ENCODE assay signal across 12 cellular contexts in genomic region chr1:183270541-183271141, GRCh38.
DNase-seq lines count a peak whose midpoint lies in the region; ATAC-seq and TF ChIP-seq lines count a peak whose summit lies in the region.
"Had no signal": no experiment of that assay in that cellular context is flagged by ENCODE, and none has a peak within 500 bp of the region (broad histone marks: within the 10 kb centered on the region; RNA-seq: fewer than 3 reads in every experiment).

No MANE protein-coding gene starts in this region.

- H3K27ac ChIP-seq in endodermal cell (ENCODE audit: low read depth, low read length), result no peak overlapping the region

- ATAC-seq in GM18502 (IDR thresholded peaks at IDR 0.05; ENCODE audit: poor library complexity, unreplicated experiment), result no peak
- ATAC-seq: CD8-positive, alpha-beta T cell; HepG2 had no signal

- CTCF ChIA-PET in activated CD4-positive, alpha-beta memory T cell treated with anti-CD3 and anti-CD28 coated beads for 36 hours (lab: Charles Lee), result no interaction called here

- peaks cover 43% of the 10 kb centered on the region for H3K27me3 Mint-ChIP-seq in endodermal cell (ENCODE audit: insufficient read depth)
- H3K27me3 Mint-ChIP-seq in nephron progenitor cell (ENCODE audit: low read depth, poor library complexity), result no peaks in the 10 kb centered on the region
- peaks cover 5% of the 10 kb centered on the region for H3K27me3 Mint-ChIP-seq in activated CD4-positive, alpha-beta memory T cell treated with anti-CD3 and anti-CD28 coated beads for 36 hours

- intact Hi-C loops in activated CD4-positive, alpha-beta memory T cell treated with anti-CD3 and anti-CD28 coated beads for 36 hours (cut with micrococcal nuclease), result no loop called here

- H3K4me1 ChIP-seq in endodermal cell (ENCODE audit: control insufficient read depth, insufficient read depth, low read length), result no peaks in the 10 kb centered on the region

- peak; percentile 81 for DNase-seq in COLO829 (ENCODE audit: low spot score)
- peak; percentile 52 for DNase-seq in NCI-H69 (lab: John Stamatoyannopoulos, UW)
- DNase-seq in endodermal cell, result peak; percentile 30
- no peak for DNase-seq in nephron progenitor cell
- no peak for DNase-seq in NCI-H1436 treated with DMSO at 0.1 percent for 48 hours (lab: John Stamatoyannopoulos, UW)
- no peak for DNase-seq in activated CD4-positive, alpha-beta memory T cell treated with anti-CD3 and anti-CD28 coated beads for 36 hours
- DNase-seq in activated T-cell treated with anti-CD3 and anti-CD28 coated beads, Interleukin-2, amount 50 U/mL, for 1 hour, result no peak
- DNase-seq: CD8-positive, alpha-beta T cell; effector memory CD4-positive, alpha-beta T cell; NCI-H510A had no signal

- POLR2A ChIA-PET in activated CD4-positive, alpha-beta memory T cell treated with anti-CD3 and anti-CD28 coated beads for 36 hours (lab: Charles Lee), result no interaction called here

- no peak overlapping the region for H3K27ac Mint-ChIP-seq in endodermal cell
- H3K27ac Mint-ChIP-seq in nephron progenitor cell, result peak overlapping the region; percentile 63
- H3K27ac Mint-ChIP-seq in activated CD4-positive, alpha-beta memory T cell treated with anti-CD3 and anti-CD28 coated beads for 36 hours, result no peak overlapping the region
- H3K27ac Mint-ChIP-seq: CD8-positive, alpha-beta T cell had no signal

- no peak overlapping the region for H3K4me3 ChIP-seq in endodermal cell (ENCODE audit: low read length)

- H3K4me1 Mint-ChIP-seq in endodermal cell (peaks cover 9% of the 10 kb centered on the region), nephron progenitor cell (peaks cover 64% of the 10 kb centered on the region)
- H3K4me1 Mint-ChIP-seq in activated CD4-positive, alpha-beta memory T cell treated with anti-CD3 and anti-CD28 coated beads for 36 hours (ENCODE audit: low read depth), result no peaks in the 10 kb centered on the region

- TF ChIP-seq CTCF in endodermal cell (conservative IDR thresholded peaks at IDR 0.05) (no peak), nephron progenitor cell (IDR thresholded peaks at IDR 0.05) (no peak)

- H3K4me3 Mint-ChIP-seq in endodermal cell (no peak overlapping the region), nephron progenitor cell (peak overlapping the region; percentile 49)
- H3K4me3 Mint-ChIP-seq in activated CD4-positive, alpha-beta memory T cell treated with anti-CD3 and anti-CD28 coated beads for 36 hours, result no peak overlapping the region
- H3K4me3 Mint-ChIP-seq: CD8-positive, alpha-beta T cell had no signal

- H3K9me3 Mint-ChIP-seq in endodermal cell (no peaks in the 10 kb centered on the region), nephron progenitor cell (no peaks in the 10 kb centered on the region)
- H3K9me3 Mint-ChIP-seq in activated CD4-positive, alpha-beta memory T cell treated with anti-CD3 and anti-CD28 coated beads for 36 hours, result no peaks in the 10 kb centered on the region
- H3K9me3 Mint-ChIP-seq: CD8-positive, alpha-beta T cell had no signal

- H3K9me3 ChIP-seq in endodermal cell (ENCODE audit: control insufficient read depth, low read length), result no peaks in the 10 kb centered on the region

- 92% methylated on average over 3 to 5 of the region's 5 CpGs for WGBS in endodermal cell (ENCODE audit: insufficient coverage in 1 of 2, insufficient read length in 1 of 2), 2 experiments

- H3K36me3 Mint-ChIP-seq in endodermal cell (ENCODE audit: low read depth), result no peaks in the 10 kb centered on the region
- H3K36me3 Mint-ChIP-seq in nephron progenitor cell (ENCODE audit: low read depth), result peaks cover 5% of the 10 kb centered on the region
- H3K36me3 Mint-ChIP-seq in activated CD4-positive, alpha-beta memory T cell treated with anti-CD3 and anti-CD28 coated beads for 36 hours, result no peaks in the 10 kb centered on the region
- H3K36me3 Mint-ChIP-seq: CD8-positive, alpha-beta T cell had no signal

- H3K9ac ChIP-seq in endodermal cell (ENCODE audit: extremely low read depth, low read length, poor library complexity, severe bottlenecking), result no peak overlapping the region

- H3K36me3 ChIP-seq in endodermal cell (ENCODE audit: control insufficient read depth, insufficient read depth, low read length), result no peaks in the 10 kb centered on the region

- peaks cover 60% of the 10 kb centered on the region for H3K27me3 ChIP-seq in endodermal cell (ENCODE audit: control insufficient read depth, insufficient read depth, low read length, poor library complexity, severe bottlenecking)

Comparison
In these comparisons a context has a peak if more than half of its experiments do, and no peak if none do; other contexts are left out.
1. DNase-seq: peak in COLO829 (single experiment), NCI-H69 (single experiment) and endodermal cell (single experiment); none in nephron progenitor cell (single experiment), NCI-H1436 treated with DMSO at 0.1 percent for 48 hours (single experiment), activated CD4-positive, alpha-beta memory T cell treated with anti-CD3 and anti-CD28 coated beads for 36 hours (single experiment) and activated T-cell treated with anti-CD3 and anti-CD28 coated beads, Interleukin-2, amount 50 U/mL, for 1 hour (single experiment).